In the genomic region with DNA sequence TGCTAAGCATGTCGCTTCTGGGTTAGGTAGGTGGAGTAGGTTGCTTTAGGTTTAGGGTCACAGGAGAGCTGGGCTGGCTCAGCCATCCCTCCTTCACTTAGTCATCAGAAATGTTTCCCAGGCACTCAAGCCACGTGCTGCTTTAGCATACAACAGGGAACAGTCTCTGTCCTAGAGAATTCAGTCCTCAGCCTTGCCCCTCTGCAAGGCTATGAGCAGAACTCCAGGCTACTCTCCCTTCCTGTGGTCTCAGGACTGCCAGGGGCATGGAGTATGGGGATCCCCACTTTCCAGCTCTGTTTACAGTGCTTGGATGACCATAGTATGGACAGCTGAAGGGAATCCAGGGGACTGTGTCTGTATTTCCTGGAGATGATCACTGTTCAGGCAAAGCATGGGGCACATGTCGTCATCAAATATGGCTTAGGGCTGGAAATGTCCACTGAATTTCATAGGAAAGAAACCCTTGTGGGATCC, we compare ENCODE assay signal across 16 cellular contexts. TPM values are rescaled to one million over a fixed set of nuclear protein-coding genes. Genes with fewer than 3 reads are reported as not detected.
DNase-seq lines count a peak whose midpoint lies in the region; ATAC-seq, FAIRE-seq and TF ChIP-seq lines count a peak whose summit lies in the region.
"Had no signal": no experiment of that assay in that cellular context is flagged by ENCODE, and none has a peak within 500 bp of the region (broad histone marks: within the 10 kb centered on the region; RNA-seq: fewer than 3 reads in every experiment).

No MANE protein-coding gene starts in this region.

- no peak for TF ChIP-seq CTCF in A549 (IDR thresholded peaks at IDR 0.05)
- TF ChIP-seq CTCF in HFFc6 (IDR thresholded peaks at IDR 0.05) = no peak

- no peak for FAIRE-seq in A549 (lab: Jason Lieb, UNC)

- H3K36me3 ChIP-seq in adipocyte (ENCODE audit: control insufficient read depth, insufficient read depth, low read length, severe bottlenecking) = no peaks in the 10 kb centered on the region
- H3K36me3 ChIP-seq: adrenal gland, gastroesophageal sphincter had no signal

- no peaks in the 10 kb centered on the region for H3K27me3 ChIP-seq in adipocyte (replicated peaks; ENCODE audit: control insufficient read depth, insufficient read depth, low read length)

- H3K4me1 ChIP-seq in A549 (peaks cover 81% of the 10 kb centered on the region), adipocyte (ENCODE audit: control insufficient read depth, insufficient read depth, low read length) (peaks cover 37% of the 10 kb centered on the region)
- H3K4me1 ChIP-seq: adrenal gland had no signal

- H3K27ac Mint-ChIP-seq in HFFc6 = peak overlapping the region; percentile 95
- H3K27ac Mint-ChIP-seq: activated CD4-positive, alpha-beta memory T cell treated with anti-CD3 and anti-CD28 coated beads for 36 hours had no signal

- peak overlapping the region; percentile 85 to 92 for H3K27ac ChIP-seq in A549
- H3K27ac ChIP-seq: adrenal gland, gastroesophageal sphincter had no signal

- 0% methylated on average over 3 of the region's 3 CpGs for WGBS in A549 (ENCODE audit: missing lambda C conversion rate)

- H3K9ac ChIP-seq in adipocyte (ENCODE audit: low read length) = no peak overlapping the region

- DNase-seq in A549 (ENCODE audit: low read depth in 1 of 2, low spot score in 1 of 2) (peak; percentile 85 to 87), HFFc6 (peak; percentile 70), adipocyte (ENCODE audit: low read depth) (peak; percentile 77), islet precursor cell (peak; percentile 93), NCI-H345 treated with DMSO at 0.1 percent for 48 hours (lab: John Stamatoyannopoulos, UW; ENCODE audit: unreplicated experiment) (no peak), NCI-H774 (lab: John Stamatoyannopoulos, UW) (no peak)
- DNase-seq: activated CD4-positive, alpha-beta memory T cell treated with anti-CD3 and anti-CD28 coated beads for 36 hours; adrenal gland; C1 segment of cervical spinal cord; midbrain; NCI-H1436 treated with DMSO at 0.1 percent for 48 hours; SHP77 treated with DMSO at 0.1 percent for 48 hours; stimulated activated naive CD4-positive, alpha-beta T cell had no signal

- H3K9me3 Mint-ChIP-seq in HFFc6 = no peaks in the 10 kb centered on the region
- H3K9me3 Mint-ChIP-seq: activated CD4-positive, alpha-beta memory T cell treated with anti-CD3 and anti-CD28 coated beads for 36 hours had no signal

- H3K4me2 ChIP-seq in A549 = peak overlapping the region; percentile 83

- POLR2A ChIA-PET in A549 (lab: Yijun Ruan, JAX) = no interaction called here

- peak in 1 of 2 experiments; percentile 18; a peak in 2 of 5 replicates for TF ChIP-seq RAD21 in A549 (conservative IDR thresholded peaks at IDR 0.05 in 1 of 2, IDR thresholded peaks at IDR 0.05 in 1 of 2)

- CTCF ChIA-PET in A549 (lab: Yijun Ruan, JAX) = interaction anchor here (0.8 to 1.3 kb wide), 3 partner anchors 72 to 82 kb away, joined by 3 to 8 read pairs (median 3); no protein-coding TSS in a partner anchor

- ATAC-seq in A549 (peak; percentile 60 to 68), HG03521 (IDR thresholded peaks at IDR 0.05; ENCODE audit: unreplicated experiment) (no peak), HG02938 (IDR thresholded peaks at IDR 0.05; ENCODE audit: unreplicated experiment) (no peak)
- ATAC-seq: gastroesophageal sphincter had no signal

- no peak for TF ChIP-seq EP300 in A549 (IDR thresholded peaks at IDR 0.05)

- H3K4me1 Mint-ChIP-seq in HFFc6 (ENCODE audit: low read depth) = peaks cover 77% of the 10 kb centered on the region

- H3K4me3 Mint-ChIP-seq in HFFc6 = peak overlapping the region; percentile 68
- H3K4me3 Mint-ChIP-seq: activated CD4-positive, alpha-beta memory T cell treated with anti-CD3 and anti-CD28 coated beads for 36 hours had no signal

- H3K36me3 Mint-ChIP-seq in HFFc6 (ENCODE audit: low read depth) = no peaks in the 10 kb centered on the region
- H3K36me3 Mint-ChIP-seq: activated CD4-positive, alpha-beta memory T cell treated with anti-CD3 and anti-CD28 coated beads for 36 hours had no signal

- no peak for TF ChIP-seq POLR2A in A549 (IDR thresholded peaks at IDR 0.05; ENCODE audit: low read length)

- H3K9me3 ChIP-seq in A549 (no peaks in the 10 kb centered on the region), adipocyte (ENCODE audit: control insufficient read depth, low read length) (no peaks in the 10 kb centered on the region)
- H3K9me3 ChIP-seq: adrenal gland, gastroesophageal sphincter had no signal

- H3K4me3 ChIP-seq in A549 (no peak overlapping the region), adipocyte (ENCODE audit: low read length) (no peak overlapping the region)
- H3K4me3 ChIP-seq: adrenal gland, gastroesophageal sphincter had no signal

- H3K27me3 Mint-ChIP-seq in HFFc6 (ENCODE audit: insufficient read depth) = no peaks in the 10 kb centered on the region; the same call in 1 of the 2 replicates

TF ChIP-seq in A549, 52 proteins besides CTCF, POLR2A, EP300 and RAD21 (continues in another document):
- TF ChIP-seq HMGXB4 (CRISPR knock-in tag; IDR thresholded peaks at IDR 0.05; ENCODE audit: borderline replicate concordance) = no peak
- no peak for TF ChIP-seq ZC3H11A (IDR thresholded peaks at IDR 0.05)
- TF ChIP-seq NFE2L2 (conservative IDR thresholded peaks at IDR 0.05; ENCODE audit: low read length) = no peak
- no peak for TF ChIP-seq ESRRA (IDR thresholded peaks at IDR 0.05; ENCODE audit: borderline replicate concordance, low read length)
- TF ChIP-seq JUN (IDR thresholded peaks at IDR 0.05) = no peak
- TF ChIP-seq, protein P1, sequence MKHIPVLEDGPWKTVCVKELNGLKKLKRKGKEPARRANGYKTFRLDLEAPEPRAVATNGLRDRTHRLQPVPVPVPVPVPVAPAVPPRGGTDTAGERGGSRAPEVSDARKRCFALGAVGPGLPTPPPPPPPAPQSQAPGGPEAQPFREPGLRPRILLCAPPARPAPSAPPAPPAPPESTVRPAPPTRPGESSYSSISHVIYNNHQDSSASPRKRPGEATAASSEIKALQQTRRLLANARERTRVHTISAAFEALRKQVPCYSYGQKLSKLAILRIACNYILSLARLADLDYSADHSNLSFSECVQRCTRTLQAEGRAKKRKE (CRISPR knock-in tag; IDR thresholded peaks at IDR 0.05; ENCODE audit: low read depth) = peak; percentile 78; the same call in 1 of the 2 replicates
- no peak for TF ChIP-seq ZFP36 (IDR thresholded peaks at IDR 0.05; ENCODE audit: borderline replicate concordance, partially characterized antibody)
- 0 out of 4 replicates have a peak, but pooled peaks of 1 of the 2 experiments have one; percentile 20 for TF ChIP-seq CEBPB (IDR thresholded peaks at IDR 0.05)
- TF ChIP-seq TP53 (CRISPR knock-in tag; IDR thresholded peaks at IDR 0.05) = no peak
- no peak for TF ChIP-seq MAZ (IDR thresholded peaks at IDR 0.05; ENCODE audit: borderline replicate concordance, low read depth, low read length)
- TF ChIP-seq, protein P2, sequence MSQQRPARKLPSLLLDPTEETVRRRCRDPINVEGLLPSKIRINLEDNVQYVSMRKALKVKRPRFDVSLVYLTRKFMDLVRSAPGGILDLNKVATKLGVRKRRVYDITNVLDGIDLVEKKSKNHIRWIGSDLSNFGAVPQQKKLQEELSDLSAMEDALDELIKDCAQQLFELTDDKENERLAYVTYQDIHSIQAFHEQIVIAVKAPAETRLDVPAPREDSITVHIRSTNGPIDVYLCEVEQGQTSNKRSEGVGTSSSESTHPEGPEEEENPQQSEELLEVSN (IDR thresholded peaks at IDR 0.05; ENCODE audit: borderline replicate concordance, low read depth) = peak; percentile 82
- TF ChIP-seq SREBF2 (IDR thresholded peaks at IDR 0.05) = no peak
- no peak for TF ChIP-seq PHF8 (IDR thresholded peaks at IDR 0.05; ENCODE audit: borderline replicate concordance, low read depth)
- no peak for TF ChIP-seq KDM1A (IDR thresholded peaks at IDR 0.05; ENCODE audit: low read depth)
- TF ChIP-seq HOXB5 (CRISPR knock-in tag; IDR thresholded peaks at IDR 0.05) = peak; percentile 94
- TF ChIP-seq HES2 (IDR thresholded peaks at IDR 0.05) = no peak
- no peak for TF ChIP-seq CBX2 (IDR thresholded peaks at IDR 0.05; ENCODE audit: borderline replicate concordance, low read depth)
- peak; percentile 85 for TF ChIP-seq USF2 (IDR thresholded peaks at IDR 0.05)
- peak; percentile 66 for TF ChIP-seq MAFK (IDR thresholded peaks at IDR 0.05; ENCODE audit: partially characterized antibody)
- TF ChIP-seq CHD2 (IDR thresholded peaks at IDR 0.05; ENCODE audit: low read length, partially characterized antibody) = no peak

RNA-seq across cellular contexts. Expression of gene ANKRD33B, which starts 7.5 kb away (rescaled TPM):
- polyA plus RNA-seq in A549 (2011; rRNA removed) = 6.9 and 8.2 TPM in 2 replicates
- 7.3 and 11.1 TPM in 2 replicates for polyA plus RNA-seq in A549 (2012; cell fraction: cytosol; rRNA removed)
- polyA plus RNA-seq in A549 (2012; cell fraction: nucleus; rRNA removed) = 24.2 and 33.7 TPM in 2 replicates
- polyA plus RNA-seq in A549 (2017; fragmentation: RNase III; extraction: RNeasy Plus Mini Kit Qiagen cat#74134 plus additional on column Dnase treatment) = 4.0 to 7.1 TPM (median 4.4 TPM) in 3 replicates
- 24.1 and 27.2 TPM in 2 replicates for polyA minus RNA-seq in A549 (2011; rRNA and poly(A)+ RNA removed)
- total RNA-seq in HFFc6 (2021; fragmentation: NEBNext Ultra II Directional; extraction: Animal tissue kit (Norgen Biotek cat#: 25700)) = 10 to 100 TPM in 4 of 6 experiments, 1 to 10 TPM in 2; 6.3 to 13.2 (median 11.9) TPM

Comparison
In these comparisons a context has a peak if more than half of its experiments do, and no peak if none do; other contexts are left out.
1. ATAC-seq: peak in A549 (2 of 2); none in HG03521 (single experiment) and HG02938 (single experiment).
2. DNase-seq: peak in A549 (2 of 2), HFFc6 (single experiment), adipocyte (single experiment) and islet precursor cell (single experiment); none in NCI-H345 treated with DMSO at 0.1 percent for 48 hours (single experiment) and NCI-H774 (single experiment).